ENCODE assay signal across 1 cellular context in the genomic region with DNA sequence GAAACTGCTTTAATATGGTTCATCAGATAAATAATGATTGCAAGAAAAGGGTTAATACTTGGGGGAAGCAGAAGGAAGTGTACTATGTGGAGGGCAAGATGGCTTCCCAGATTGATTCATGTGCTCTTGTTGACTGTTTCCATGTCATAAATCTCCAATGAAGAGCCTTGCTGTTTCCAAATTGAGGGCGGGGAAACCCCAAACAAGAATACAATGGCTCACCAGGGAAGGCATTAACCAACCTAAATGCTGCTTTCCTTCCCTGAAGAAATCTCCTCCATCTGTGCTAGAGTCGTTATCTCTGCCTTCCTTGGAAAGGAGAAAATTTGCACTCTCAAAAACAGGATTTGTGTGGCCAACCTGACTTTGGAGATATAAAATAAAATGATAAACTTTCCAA.
TF ChIP-seq lines count a peak whose summit lies in the region.

No MANE protein-coding gene starts in this region.

TF ChIP-seq in H1, 55 proteins besides CTCF, POLR2A, EP300 and RAD21:
- 0 out of 2 replicates have a peak, but pooled peaks have one; percentile 37 for TF ChIP-seq YY1 (IDR thresholded peaks at IDR 0.05; ENCODE audit: low read depth, low read length)
- no peak for TF ChIP-seq CREB1 (IDR thresholded peaks at IDR 0.05)
